27 cellular contexts compared by ENCODE assay signal in the genomic region with DNA sequence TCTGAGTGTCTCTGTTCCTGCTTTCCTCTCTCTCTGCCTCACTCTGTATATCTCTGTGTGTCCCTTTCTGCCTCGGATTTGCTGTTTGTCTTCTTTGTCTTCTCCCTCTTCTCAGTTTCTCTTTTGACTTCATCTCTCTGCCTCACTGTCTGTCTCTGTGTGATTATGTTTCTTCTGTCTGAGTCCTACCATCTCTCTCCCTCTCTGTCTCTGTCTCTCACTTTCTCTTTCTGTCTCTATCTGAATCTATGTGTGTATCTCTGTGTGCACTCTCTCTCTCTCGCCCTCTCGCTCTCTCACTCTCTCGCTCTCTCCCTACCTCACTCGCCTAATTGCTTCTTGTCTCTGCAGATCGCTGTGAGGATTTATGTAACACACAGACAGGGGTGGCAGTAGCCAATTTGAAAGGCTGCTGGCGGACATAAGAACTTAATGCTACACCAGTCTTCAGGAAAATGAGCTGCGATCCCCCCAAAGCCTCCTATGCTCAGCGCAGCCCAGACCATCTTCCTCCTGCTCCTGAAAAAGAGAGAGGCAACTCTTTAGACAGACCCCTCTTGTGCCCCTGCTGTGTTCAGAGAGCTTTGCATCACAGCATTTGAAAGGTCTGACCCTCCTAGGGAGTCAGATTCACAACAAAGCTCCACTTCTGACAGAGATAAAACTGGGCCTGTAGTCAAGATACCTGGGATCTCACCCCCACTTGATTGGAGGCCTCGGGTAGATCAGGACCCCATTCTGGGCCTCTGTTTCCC.
DNase-seq lines count a peak whose midpoint lies in the region; ATAC-seq and TF ChIP-seq lines count a peak whose summit lies in the region.
"Had no signal": no experiment of that assay in that cellular context is flagged by ENCODE, and none has a peak within 500 bp of the region (broad histone marks: within the 10 kb centered on the region; RNA-seq: fewer than 3 reads in every experiment).

No MANE protein-coding gene starts in this region.

- intact Hi-C loops in Right ventricle myocardium superior (cut with DNase I) = no loop called here

- peaks cover 16% of the 10 kb centered on the region for H3K4me1 ChIP-seq in endodermal cell (ENCODE audit: control insufficient read depth, insufficient read depth, low read length)
- H3K4me1 ChIP-seq: A549, SJSA1, vagina had no signal

- H3K9me3 Mint-ChIP-seq in activated naive CD4-positive, alpha-beta T cell treated with anti-CD3 and anti-CD28 coated beads, Interleukin-2, amount 50 U/mL, for 72 hours = no peaks in the 10 kb centered on the region
- H3K9me3 Mint-ChIP-seq in endodermal cell = no peaks in the 10 kb centered on the region
- H3K9me3 Mint-ChIP-seq: CD8-positive, alpha-beta memory T cell; dendritic cell treated with granulocyte-macrophage colony-stimulating factor and Interleukin-4, amounts not matched to agents 40 ng/mL and 50 ng/mL, for 4 days; stimulated activated memory B cell treated with anti-CD40 and anti-IgM and Interleukin-4, amounts not matched to agents 10 μg/mL and 1 μg/mL and 100 μg/mL, for 72 hours had no signal

- no peak overlapping the region for H2AFZ ChIP-seq in neural cell (ENCODE audit: low read depth, low read length)
- H2AFZ ChIP-seq: GM23248 had no signal

- no peak overlapping the region for H3K4me3 ChIP-seq in endodermal cell (ENCODE audit: low read length)
- no peak overlapping the region for H3K4me3 ChIP-seq in neural cell (ENCODE audit: low read length)
- no peak overlapping the region for H3K4me3 ChIP-seq in MG63
- H3K4me3 ChIP-seq: A549, GM23248, SJSA1, skin epidermis, thoracic aorta, vagina had no signal

- no peak overlapping the region for H3K27ac ChIP-seq in endodermal cell (ENCODE audit: low read depth, low read length)
- H3K27ac ChIP-seq in neural cell (ENCODE audit: low read length) = no peak overlapping the region
- H3K27ac ChIP-seq: GM23248, SJSA1, skin epidermis, thoracic aorta, vagina had no signal

- TF ChIP-seq CTCF in endodermal cell (conservative IDR thresholded peaks at IDR 0.05) (no peak), neural cell (IDR thresholded peaks at IDR 0.05; ENCODE audit: poor library complexity, severe bottlenecking) (no peak)

- H3K4me2 ChIP-seq in neural cell (ENCODE audit: low read length) = no peak overlapping the region
- H3K4me2 ChIP-seq: A549 had no signal

- no peak overlapping the region for H3K4me3 Mint-ChIP-seq in endodermal cell
- H3K4me3 Mint-ChIP-seq: B cell; CD8-positive, alpha-beta memory T cell; dendritic cell treated with granulocyte-macrophage colony-stimulating factor and Interleukin-4, amounts not matched to agents 40 ng/mL and 50 ng/mL, for 4 days; stimulated activated memory B cell treated with anti-CD40 and anti-IgM and Interleukin-4, amounts not matched to agents 10 μg/mL and 1 μg/mL and 100 μg/mL, for 72 hours had no signal

- no peaks in the 10 kb centered on the region for H3K79me2 ChIP-seq in neural cell (replicated peaks; ENCODE audit: insufficient read depth, low read length)

- DNase-seq in activated naive CD4-positive, alpha-beta T cell treated with anti-CD3 and anti-CD28 coated beads, Interleukin-2, amount 50 U/mL, for 72 hours (ENCODE audit: low spot score in 2 of 2) = no peak
- no peak for DNase-seq in activated naive CD4-positive, alpha-beta T cell (lab: John Stamatoyannopoulos, UW)
- DNase-seq in NCI-H2227 treated with DMSO at 0.1 percent for 48 hours (lab: John Stamatoyannopoulos, UW) = peak; percentile 33
- DNase-seq in endodermal cell = peak; percentile 84
- DNase-seq in MG63 = no peak
- DNase-seq in Right ventricle myocardium superior = no peak
- DNase-seq: activated CD4-positive, alpha-beta T cell treated with anti-CD3 and anti-CD28 coated beads for 1 hour; CD8-positive, alpha-beta memory T cell; central memory CD4-positive, alpha-beta T cell; glutamatergic neuron; GM23248; Kasumi-1; mesenchymal stem cell; NCI-H1092 treated with DMSO at 0.1 percent for 48 hours; NCI-H1930; NCI-H446 had no signal

- H3K9me2 ChIP-seq in neural cell (ENCODE audit: insufficient read depth, low read length) = no peaks in the 10 kb centered on the region

- no peaks in the 10 kb centered on the region for H3K36me3 Mint-ChIP-seq in activated naive CD4-positive, alpha-beta T cell treated with anti-CD3 and anti-CD28 coated beads, Interleukin-2, amount 50 U/mL, for 72 hours
- H3K36me3 Mint-ChIP-seq in endodermal cell (ENCODE audit: low read depth) = no peaks in the 10 kb centered on the region
- H3K36me3 Mint-ChIP-seq: CD8-positive, alpha-beta memory T cell; stimulated activated memory B cell treated with anti-CD40 and anti-IgM and Interleukin-4, amounts not matched to agents 10 μg/mL and 1 μg/mL and 100 μg/mL, for 72 hours had no signal

- no peaks in the 10 kb centered on the region for H3F3A ChIP-seq in neural cell (ENCODE audit: insufficient read depth, low read length, poor library complexity, severe bottlenecking)

- H4K20me1 ChIP-seq in neural cell (ENCODE audit: insufficient read depth) = no peaks in the 10 kb centered on the region

- H3K27ac Mint-ChIP-seq in activated naive CD4-positive, alpha-beta T cell treated with anti-CD3 and anti-CD28 coated beads, Interleukin-2, amount 50 U/mL, for 72 hours = peak overlapping the region; percentile 26 to 86
- H3K27ac Mint-ChIP-seq in endodermal cell = peak overlapping the region; percentile 30
- H3K27ac Mint-ChIP-seq: B cell; dendritic cell treated with granulocyte-macrophage colony-stimulating factor and Interleukin-4, amounts not matched to agents 40 ng/mL and 50 ng/mL, for 4 days; stimulated activated memory B cell treated with anti-CD40 and anti-IgM and Interleukin-4, amounts not matched to agents 10 μg/mL and 1 μg/mL and 100 μg/mL, for 72 hours had no signal

- H3K9me3 ChIP-seq in endodermal cell (ENCODE audit: control insufficient read depth, low read length) = no peaks in the 10 kb centered on the region
- H3K9me3 ChIP-seq in neural cell (ENCODE audit: low read length) = no peaks in the 10 kb centered on the region
- no peaks in the 10 kb centered on the region for H3K9me3 ChIP-seq in MG63
- H3K9me3 ChIP-seq: A549, SJSA1, thoracic aorta, vagina had no signal

- 29 to 32% methylated on average over 9 to 10 of the region's 10 CpGs for WGBS in endodermal cell (ENCODE audit: insufficient coverage in 1 of 2, insufficient read length in 1 of 2), 2 experiments

- peak; percentile 18 for TF ChIP-seq RAD21 in neural cell (conservative IDR thresholded peaks at IDR 0.05)

- H3K27me3 Mint-ChIP-seq in endodermal cell (ENCODE audit: insufficient read depth) = peaks cover 12% of the 10 kb centered on the region

- H3K27me3 ChIP-seq in endodermal cell (ENCODE audit: control insufficient read depth, insufficient read depth, low read length, poor library complexity, severe bottlenecking) = no peaks in the 10 kb centered on the region
- no peaks in the 10 kb centered on the region for H3K27me3 ChIP-seq in neural cell (ENCODE audit: insufficient read depth, low read depth, low read length)
- H3K27me3 ChIP-seq in MG63 = no peaks in the 10 kb centered on the region
- H3K27me3 ChIP-seq: vagina had no signal

- H3K9ac ChIP-seq in endodermal cell (ENCODE audit: extremely low read depth, low read length, poor library complexity, severe bottlenecking) (no peak overlapping the region), neural cell (ENCODE audit: low read length) (no peak overlapping the region)
- H3K9ac ChIP-seq: GM23248 had no signal

- no peaks in the 10 kb centered on the region for H3K36me3 ChIP-seq in endodermal cell (ENCODE audit: control insufficient read depth, insufficient read depth, low read length)
- no peaks in the 10 kb centered on the region for H3K36me3 ChIP-seq in neural cell (ENCODE audit: insufficient read depth, low read length)
- no peaks in the 10 kb centered on the region for H3K36me3 ChIP-seq in MG63
- H3K36me3 ChIP-seq: SJSA1, thoracic aorta, vagina had no signal

- ATAC-seq in activated naive CD4-positive, alpha-beta T cell treated with anti-CD3 and anti-CD28 coated beads, Interleukin-2, amount 50 U/mL, for 72 hours = peak; percentile 39 to 60
- no peak for ATAC-seq in Right ventricle myocardium superior (ENCODE audit: poor library complexity)
- no peak for ATAC-seq in HG03457 (IDR thresholded peaks at IDR 0.05; ENCODE audit: unreplicated experiment)
- ATAC-seq: left lobe of liver; stimulated activated memory B cell treated with anti-CD40 and anti-IgM and Interleukin-4, amounts not matched to agents 10 μg/mL and 1 μg/mL and 100 μg/mL, for 72 hours had no signal

- TF ChIP-seq EP300 in neural cell (conservative IDR thresholded peaks at IDR 0.05; ENCODE audit: poor library complexity, severe bottlenecking) = no peak

- peaks cover 42% of the 10 kb centered on the region for H3K4me1 Mint-ChIP-seq in endodermal cell
- H3K4me1 Mint-ChIP-seq: B cell; CD8-positive, alpha-beta memory T cell; stimulated activated memory B cell treated with anti-CD40 and anti-IgM and Interleukin-4, amounts not matched to agents 10 μg/mL and 1 μg/mL and 100 μg/mL, for 72 hours had no signal

TF ChIP-seq in neural cell, 6 proteins besides CTCF, POLR2A, EP300 and RAD21 (continues in another document):
- no peak for TF ChIP-seq POLR2AphosphoS5 (IDR thresholded peaks at IDR 0.05)
- TF ChIP-seq EZH2 (IDR thresholded peaks at IDR 0.05; ENCODE audit: borderline replicate concordance, insufficient read depth, low read length, poor library complexity, severe bottlenecking) = no peak
- no peak for TF ChIP-seq SMC3 (conservative IDR thresholded peaks at IDR 0.05; ENCODE audit: poor library complexity)
- no peak for TF ChIP-seq MXI1 (conservative IDR thresholded peaks at IDR 0.05; ENCODE audit: poor library complexity, severe bottlenecking)
- no peak for TF ChIP-seq TAF1 (IDR thresholded peaks at IDR 0.05; ENCODE audit: low read depth)

Comparison
In these comparisons a context has a peak if more than half of its experiments do, and no peak if none do; other contexts are left out.
1. ATAC-seq: peak in activated naive CD4-positive, alpha-beta T cell treated with anti-CD3 and anti-CD28 coated beads, Interleukin-2, amount 50 U/mL, for 72 hours (2 of 2); none in Right ventricle myocardium superior (single experiment) and HG03457 (single experiment).
2. DNase-seq: peak in NCI-H2227 treated with DMSO at 0.1 percent for 48 hours (single experiment) and endodermal cell (single experiment); none in activated naive CD4-positive, alpha-beta T cell treated with anti-CD3 and anti-CD28 coated beads, Interleukin-2, amount 50 U/mL, for 72 hours (0 of 2), activated naive CD4-positive, alpha-beta T cell (0 of 4), MG63 (single experiment) and Right ventricle myocardium superior (single experiment).